ENCODE assay signal across 10 cellular contexts in genomic region chr17:44820631-44821196, GRCh38.
DNase-seq lines count a peak whose midpoint lies in the region; ATAC-seq lines count a peak whose summit lies in the region.
"Had no signal": no experiment of that assay in that cellular context is flagged by ENCODE, and none has a peak within 500 bp of the region (broad histone marks: within the 10 kb centered on the region; RNA-seq: fewer than 3 reads in every experiment).

No MANE protein-coding gene starts in this region.

- in situ Hi-C loops in KBM-7 (cut with MboI; ENCODE audit: low pct_unique_long_range_greater_than_20kb, low sequenced_read_pairs) = no loop called here

- ATAC-seq in GM19397 (IDR thresholded peaks at IDR 0.05; ENCODE audit: unreplicated experiment) (no peak), HG02642 (IDR thresholded peaks at IDR 0.05; ENCODE audit: poor library complexity, unreplicated experiment) (no peak)

- H3K9ac ChIP-seq in SK-N-MC (ENCODE audit: insufficient read length) = no peak overlapping the region

- peaks cover 20% of the 10 kb centered on the region for H3K36me3 ChIP-seq in SK-N-MC (ENCODE audit: insufficient read depth, low read length)

- H3K27ac ChIP-seq in SK-N-MC = peak overlapping the region; percentile 63
- H3K27ac ChIP-seq: testis had no signal

- peak overlapping the region; percentile 30 for H3K4me3 ChIP-seq in SK-N-MC
- H3K4me3 ChIP-seq: testis had no signal

- no peaks in the 10 kb centered on the region for H3K9me3 ChIP-seq in SK-N-MC (ENCODE audit: low read depth, low read length)
- H3K9me3 ChIP-seq: testis had no signal

- DNase-seq in COLO668 (lab: John Stamatoyannopoulos, UW; ENCODE audit: unreplicated experiment) (peak; percentile 1), NCI-H1105 treated with DMSO at 0.1 percent for 48 hours (lab: John Stamatoyannopoulos, UW) (peak; percentile 97), SK-N-MC (ENCODE audit: low read depth, low spot score) (no peak), islet precursor cell (peak; percentile 78), KBM-7 (no peak)
- DNase-seq in stimulated activated CD4-positive, alpha-beta T cell treated with anti-CD3 and anti-CD28 coated beads, Interleukin-2, amount 100 ng/mL, for 48 hours = no peak
- DNase-seq: activated T-cell treated with anti-CD3 and anti-CD28 coated beads, Interleukin-2, amount 50 U/mL, for 48 hours; testis had no signal

Comparison
In these comparisons a context has a peak if more than half of its experiments do, and no peak if none do; other contexts are left out.
1. DNase-seq: peak in COLO668 (single experiment), NCI-H1105 treated with DMSO at 0.1 percent for 48 hours (single experiment) and islet precursor cell (single experiment); none in SK-N-MC (single experiment), stimulated activated CD4-positive, alpha-beta T cell treated with anti-CD3 and anti-CD28 coated beads, Interleukin-2, amount 100 ng/mL, for 48 hours (0 of 2) and KBM-7 (single experiment).